ENCODE assay signal across 1 cellular context in the genomic region with DNA sequence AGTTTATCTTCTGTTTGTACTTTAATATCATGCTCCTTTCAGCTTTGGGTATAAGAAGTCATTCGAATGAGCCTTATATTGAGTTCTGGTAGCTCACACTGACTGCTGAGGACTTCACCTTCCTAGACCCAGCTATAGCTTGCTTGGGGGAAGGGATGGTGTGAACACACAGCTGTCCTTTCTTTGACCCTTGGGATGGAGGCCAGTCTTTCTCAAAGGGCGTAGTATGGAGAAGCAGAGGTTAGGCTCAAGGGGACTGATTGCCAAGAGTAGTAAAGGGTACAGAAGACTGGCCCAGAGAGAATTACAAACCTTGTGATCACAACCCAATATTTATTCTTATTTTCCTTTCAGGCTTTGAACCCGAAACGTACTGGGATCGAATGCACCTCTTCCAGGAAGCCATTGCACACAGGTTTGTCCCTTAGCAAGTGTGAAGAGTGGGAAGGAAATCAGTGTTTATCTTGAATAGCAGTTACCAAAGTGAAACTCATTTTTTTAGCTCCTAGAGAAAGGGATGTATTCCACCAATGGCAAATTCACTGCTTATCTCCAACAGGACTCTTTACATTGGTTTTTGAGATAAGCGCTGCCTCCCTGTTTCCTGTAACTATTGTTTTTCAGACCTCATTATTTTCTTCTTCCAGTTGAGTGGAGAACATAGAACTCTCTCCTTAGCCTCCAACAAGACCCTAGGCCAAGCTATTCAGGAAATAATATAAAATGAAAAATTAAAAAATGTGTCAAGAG.
TF ChIP-seq lines count a peak whose summit lies in the region.

No MANE protein-coding gene starts in this region.

TF ChIP-seq in K562, 482 proteins besides CTCF, POLR2A, EP300 and RAD21 (continued from another document and continues in another):
- TF ChIP-seq, protein P1, sequence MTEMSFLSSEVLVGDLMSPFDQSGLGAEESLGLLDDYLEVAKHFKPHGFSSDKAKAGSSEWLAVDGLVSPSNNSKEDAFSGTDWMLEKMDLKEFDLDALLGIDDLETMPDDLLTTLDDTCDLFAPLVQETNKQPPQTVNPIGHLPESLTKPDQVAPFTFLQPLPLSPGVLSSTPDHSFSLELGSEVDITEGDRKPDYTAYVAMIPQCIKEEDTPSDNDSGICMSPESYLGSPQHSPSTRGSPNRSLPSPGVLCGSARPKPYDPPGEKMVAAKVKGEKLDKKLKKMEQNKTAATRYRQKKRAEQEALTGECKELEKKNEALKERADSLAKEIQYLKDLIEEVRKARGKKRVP (CRISPR knock-in tag; IDR thresholded peaks at IDR 0.05): no peak
- TF ChIP-seq, protein P2, sequence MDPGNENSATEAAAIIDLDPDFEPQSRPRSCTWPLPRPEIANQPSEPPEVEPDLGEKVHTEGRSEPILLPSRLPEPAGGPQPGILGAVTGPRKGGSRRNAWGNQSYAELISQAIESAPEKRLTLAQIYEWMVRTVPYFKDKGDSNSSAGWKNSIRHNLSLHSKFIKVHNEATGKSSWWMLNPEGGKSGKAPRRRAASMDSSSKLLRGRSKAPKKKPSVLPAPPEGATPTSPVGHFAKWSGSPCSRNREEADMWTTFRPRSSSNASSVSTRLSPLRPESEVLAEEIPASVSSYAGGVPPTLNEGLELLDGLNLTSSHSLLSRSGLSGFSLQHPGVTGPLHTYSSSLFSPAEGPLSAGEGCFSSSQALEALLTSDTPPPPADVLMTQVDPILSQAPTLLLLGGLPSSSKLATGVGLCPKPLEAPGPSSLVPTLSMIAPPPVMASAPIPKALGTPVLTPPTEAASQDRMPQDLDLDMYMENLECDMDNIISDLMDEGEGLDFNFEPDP (CRISPR knock-in tag; IDR thresholded peaks at IDR 0.05): no peak
- TF ChIP-seq SP2 (IDR thresholded peaks at IDR 0.05; ENCODE audit: extremely low read depth, low read depth, low read length, poor library complexity, severe bottlenecking) (no peak), CC2D1A (IDR thresholded peaks at IDR 0.05) (no peak), ZNF263 (CRISPR knock-in tag; IDR thresholded peaks at IDR 0.05; ENCODE audit: borderline replicate concordance) (no peak), ARHGAP35 (IDR thresholded peaks at IDR 0.05; ENCODE audit: partially characterized antibody) (no peak), LEF1 (IDR thresholded peaks at IDR 0.05) (peak; percentile 78; the same call in 1 of the 2 replicates), ZNF184 (CRISPR knock-in tag; IDR thresholded peaks at IDR 0.05) (no peak), MAFG (tag; conservative IDR thresholded peaks at IDR 0.05) (no peak), FOXM1 (IDR thresholded peaks at IDR 0.05; ENCODE audit: low read depth) (peak; percentile 71), FOXM1 (CRISPR knock-in tag; IDR thresholded peaks at IDR 0.05; ENCODE audit: low read depth) (no peak), ERF (CRISPR knock-in tag; IDR thresholded peaks at IDR 0.05) (no peak), HIVEP1 (CRISPR knock-in tag; IDR thresholded peaks at IDR 0.05) (no peak), ETV6 (IDR thresholded peaks at IDR 0.05; ENCODE audit: borderline replicate concordance in 1 of 2, low read depth in 2 of 2, low read length in 1 of 2) (no peak), ETV6 (CRISPR knock-in tag; IDR thresholded peaks at IDR 0.05; ENCODE audit: borderline replicate concordance) (no peak), ZSCAN29 (IDR thresholded peaks at IDR 0.05) (no peak), ZNF124 (CRISPR knock-in tag; IDR thresholded peaks at IDR 0.05) (no peak), TBP (optimal IDR thresholded peaks at IDR 0.05; ENCODE audit: low read depth, low read length) (no peak), ZZZ3 (IDR thresholded peaks at IDR 0.05) (no peak), USF1 (CRISPR knock-in tag; IDR thresholded peaks at IDR 0.05) (no peak), ZNF584 (CRISPR knock-in tag; IDR thresholded peaks at IDR 0.05; ENCODE audit: low read depth) (no peak), RNF2 (IDR thresholded peaks at IDR 0.05) (no peak), CBX2 (IDR thresholded peaks at IDR 0.05; ENCODE audit: insufficient read depth, low read length, poor library complexity, severe bottlenecking) (no peak), POU5F1 (IDR thresholded peaks at IDR 0.05; ENCODE audit: borderline replicate concordance, low read depth, low read length, partially characterized antibody) (no peak), TAF7 (tag; IDR thresholded peaks at IDR 0.05) (no peak), FOXJ2 (tag; IDR thresholded peaks at IDR 0.05) (no peak), RHOXF2B (CRISPR knock-in tag; conservative IDR thresholded peaks at IDR 0.05) (no peak), ZNF699 (CRISPR knock-in tag; IDR thresholded peaks at IDR 0.05; ENCODE audit: insufficient replicate concordance) (no peak), NR2F6 (CRISPR knock-in tag; IDR thresholded peaks at IDR 0.05) (no peak), CAMTA2 (CRISPR knock-in tag; conservative IDR thresholded peaks at IDR 0.05) (no peak), HDAC6 (IDR thresholded peaks at IDR 0.05; ENCODE audit: low read depth, low read length) (no peak), NR3C1 (CRISPR knock-in tag; IDR thresholded peaks at IDR 0.05) (no peak), MYC (IDR thresholded peaks at IDR 0.05; ENCODE audit: low read depth, low read length) (0 out of 2 replicates have a peak, but pooled peaks have one; percentile 49), MYC (CRISPR knock-in tag; IDR thresholded peaks at IDR 0.05; ENCODE audit: borderline replicate concordance, low read depth) (no peak), ZNF436 (CRISPR knock-in tag; IDR thresholded peaks at IDR 0.05) (no peak), ZC3H4 (CRISPR knock-in tag; IDR thresholded peaks at IDR 0.05; ENCODE audit: borderline replicate concordance) (no peak), NFXL1 (CRISPR knock-in tag; IDR thresholded peaks at IDR 0.05) (no peak), ZNF586 (CRISPR knock-in tag; conservative IDR thresholded peaks at IDR 0.05) (no peak)
- TF ChIP-seq, protein P3, sequence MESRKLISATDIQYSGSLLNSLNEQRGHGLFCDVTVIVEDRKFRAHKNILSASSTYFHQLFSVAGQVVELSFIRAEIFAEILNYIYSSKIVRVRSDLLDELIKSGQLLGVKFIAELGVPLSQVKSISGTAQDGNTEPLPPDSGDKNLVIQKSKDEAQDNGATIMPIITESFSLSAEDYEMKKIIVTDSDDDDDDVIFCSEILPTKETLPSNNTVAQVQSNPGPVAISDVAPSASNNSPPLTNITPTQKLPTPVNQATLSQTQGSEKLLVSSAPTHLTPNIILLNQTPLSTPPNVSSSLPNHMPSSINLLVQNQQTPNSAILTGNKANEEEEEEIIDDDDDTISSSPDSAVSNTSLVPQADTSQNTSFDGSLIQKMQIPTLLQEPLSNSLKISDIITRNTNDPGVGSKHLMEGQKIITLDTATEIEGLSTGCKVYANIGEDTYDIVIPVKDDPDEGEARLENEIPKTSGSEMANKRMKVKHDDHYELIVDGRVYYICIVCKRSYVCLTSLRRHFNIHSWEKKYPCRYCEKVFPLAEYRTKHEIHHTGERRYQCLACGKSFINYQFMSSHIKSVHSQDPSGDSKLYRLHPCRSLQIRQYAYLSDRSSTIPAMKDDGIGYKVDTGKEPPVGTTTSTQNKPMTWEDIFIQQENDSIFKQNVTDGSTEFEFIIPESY (CRISPR knock-in tag; IDR thresholded peaks at IDR 0.05): no peak
- TF ChIP-seq, protein P4, sequence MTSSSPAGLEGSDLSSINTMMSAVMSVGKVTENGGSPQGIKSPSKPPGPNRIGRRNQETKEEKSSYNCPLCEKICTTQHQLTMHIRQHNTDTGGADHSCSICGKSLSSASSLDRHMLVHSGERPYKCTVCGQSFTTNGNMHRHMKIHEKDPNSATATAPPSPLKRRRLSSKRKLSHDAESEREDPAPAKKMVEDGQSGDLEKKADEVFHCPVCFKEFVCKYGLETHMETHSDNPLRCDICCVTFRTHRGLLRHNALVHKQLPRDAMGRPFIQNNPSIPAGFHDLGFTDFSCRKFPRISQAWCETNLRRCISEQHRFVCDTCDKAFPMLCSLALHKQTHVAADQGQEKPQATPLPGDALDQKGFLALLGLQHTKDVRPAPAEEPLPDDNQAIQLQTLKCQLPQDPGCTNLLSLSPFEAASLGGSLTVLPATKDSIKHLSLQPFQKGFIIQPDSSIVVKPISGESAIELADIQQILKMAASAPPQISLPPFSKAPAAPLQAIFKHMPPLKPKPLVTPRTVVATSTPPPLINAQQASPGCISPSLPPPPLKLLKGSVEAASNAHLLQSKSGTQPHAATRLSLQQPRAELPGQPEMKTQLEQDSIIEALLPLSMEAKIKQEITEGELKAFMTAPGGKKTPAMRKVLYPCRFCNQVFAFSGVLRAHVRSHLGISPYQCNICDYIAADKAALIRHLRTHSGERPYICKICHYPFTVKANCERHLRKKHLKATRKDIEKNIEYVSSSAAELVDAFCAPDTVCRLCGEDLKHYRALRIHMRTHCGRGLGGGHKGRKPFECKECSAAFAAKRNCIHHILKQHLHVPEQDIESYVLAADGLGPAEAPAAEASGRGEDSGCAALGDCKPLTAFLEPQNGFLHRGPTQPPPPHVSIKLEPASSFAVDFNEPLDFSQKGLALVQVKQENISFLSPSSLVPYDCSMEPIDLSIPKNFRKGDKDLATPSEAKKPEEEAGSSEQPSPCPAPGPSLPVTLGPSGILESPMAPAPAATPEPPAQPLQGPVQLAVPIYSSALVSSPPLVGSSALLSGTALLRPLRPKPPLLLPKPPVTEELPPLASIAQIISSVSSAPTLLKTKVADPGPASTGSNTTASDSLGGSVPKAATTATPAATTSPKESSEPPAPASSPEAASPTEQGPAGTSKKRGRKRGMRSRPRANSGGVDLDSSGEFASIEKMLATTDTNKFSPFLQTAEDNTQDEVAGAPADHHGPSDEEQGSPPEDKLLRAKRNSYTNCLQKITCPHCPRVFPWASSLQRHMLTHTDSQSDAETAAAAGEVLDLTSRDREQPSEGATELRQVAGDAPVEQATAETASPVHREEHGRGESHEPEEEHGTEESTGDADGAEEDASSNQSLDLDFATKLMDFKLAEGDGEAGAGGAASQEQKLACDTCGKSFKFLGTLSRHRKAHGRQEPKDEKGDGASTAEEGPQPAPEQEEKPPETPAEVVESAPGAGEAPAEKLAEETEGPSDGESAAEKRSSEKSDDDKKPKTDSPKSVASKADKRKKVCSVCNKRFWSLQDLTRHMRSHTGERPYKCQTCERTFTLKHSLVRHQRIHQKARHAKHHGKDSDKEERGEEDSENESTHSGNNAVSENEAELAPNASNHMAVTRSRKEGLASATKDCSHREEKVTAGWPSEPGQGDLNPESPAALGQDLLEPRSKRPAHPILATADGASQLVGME (CRISPR knock-in tag; IDR thresholded peaks at IDR 0.05): no peak
- TF ChIP-seq, protein P5, sequence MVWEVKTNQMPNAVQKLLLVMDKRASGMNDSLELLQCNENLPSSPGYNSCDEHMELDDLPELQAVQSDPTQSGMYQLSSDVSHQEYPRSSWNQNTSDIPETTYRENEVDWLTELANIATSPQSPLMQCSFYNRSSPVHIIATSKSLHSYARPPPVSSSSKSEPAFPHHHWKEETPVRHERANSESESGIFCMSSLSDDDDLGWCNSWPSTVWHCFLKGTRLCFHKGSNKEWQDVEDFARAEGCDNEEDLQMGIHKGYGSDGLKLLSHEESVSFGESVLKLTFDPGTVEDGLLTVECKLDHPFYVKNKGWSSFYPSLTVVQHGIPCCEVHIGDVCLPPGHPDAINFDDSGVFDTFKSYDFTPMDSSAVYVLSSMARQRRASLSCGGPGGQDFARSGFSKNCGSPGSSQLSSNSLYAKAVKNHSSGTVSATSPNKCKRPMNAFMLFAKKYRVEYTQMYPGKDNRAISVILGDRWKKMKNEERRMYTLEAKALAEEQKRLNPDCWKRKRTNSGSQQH (CRISPR knock-in tag; IDR thresholded peaks at IDR 0.05): no peak
- TF ChIP-seq, protein P6, sequence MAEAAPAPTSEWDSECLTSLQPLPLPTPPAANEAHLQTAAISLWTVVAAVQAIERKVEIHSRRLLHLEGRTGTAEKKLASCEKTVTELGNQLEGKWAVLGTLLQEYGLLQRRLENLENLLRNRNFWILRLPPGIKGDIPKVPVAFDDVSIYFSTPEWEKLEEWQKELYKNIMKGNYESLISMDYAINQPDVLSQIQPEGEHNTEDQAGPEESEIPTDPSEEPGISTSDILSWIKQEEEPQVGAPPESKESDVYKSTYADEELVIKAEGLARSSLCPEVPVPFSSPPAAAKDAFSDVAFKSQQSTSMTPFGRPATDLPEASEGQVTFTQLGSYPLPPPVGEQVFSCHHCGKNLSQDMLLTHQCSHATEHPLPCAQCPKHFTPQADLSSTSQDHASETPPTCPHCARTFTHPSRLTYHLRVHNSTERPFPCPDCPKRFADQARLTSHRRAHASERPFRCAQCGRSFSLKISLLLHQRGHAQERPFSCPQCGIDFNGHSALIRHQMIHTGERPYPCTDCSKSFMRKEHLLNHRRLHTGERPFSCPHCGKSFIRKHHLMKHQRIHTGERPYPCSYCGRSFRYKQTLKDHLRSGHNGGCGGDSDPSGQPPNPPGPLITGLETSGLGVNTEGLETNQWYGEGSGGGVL (CRISPR knock-in tag; IDR thresholded peaks at IDR 0.05): no peak
